Comparison of ENCODE assay signal across 1 cellular context in genomic region chr3:128707935-128708494, GRCh38.
TF ChIP-seq lines count a peak whose summit lies in the region.

No MANE protein-coding gene starts in this region.

TF ChIP-seq in HepG2, 621 proteins besides CTCF, POLR2A, EP300 and RAD21 (continues in another document):
- TF ChIP-seq SOX13 (IDR thresholded peaks at IDR 0.05) = no peak; the same call in 1 of the 2 replicates
- peak in 1 of 2 experiments; percentile 67; a peak in 1 of 4 replicates for TF ChIP-seq SOX13 (CRISPR knock-in tag; conservative IDR thresholded peaks at IDR 0.05 in 1 of 2, IDR thresholded peaks at IDR 0.05 in 1 of 2)
- no peak for TF ChIP-seq ZNF282 (IDR thresholded peaks at IDR 0.05; ENCODE audit: partially characterized antibody)
- TF ChIP-seq TIGD3 (CRISPR knock-in tag; IDR thresholded peaks at IDR 0.05; ENCODE audit: borderline replicate concordance) = no peak
- peak; percentile 62; the same call in 1 of the 2 replicates for TF ChIP-seq ZNF33A (CRISPR knock-in tag; IDR thresholded peaks at IDR 0.05; ENCODE audit: borderline replicate concordance)
- peak; percentile 97 for TF ChIP-seq TBX3 (IDR thresholded peaks at IDR 0.05; ENCODE audit: borderline replicate concordance)
- TF ChIP-seq TEAD3 (CRISPR knock-in tag; optimal IDR thresholded peaks at IDR 0.05; ENCODE audit: borderline replicate concordance) = peak; percentile 43
- peak; percentile 97 for TF ChIP-seq HHEX (CRISPR knock-in tag; IDR thresholded peaks at IDR 0.05)
- no peak for TF ChIP-seq SAFB2 (CRISPR knock-in tag; IDR thresholded peaks at IDR 0.05; ENCODE audit: borderline replicate concordance, low read depth)
- no peak for TF ChIP-seq ZMYM4 (CRISPR knock-in tag; IDR thresholded peaks at IDR 0.05)
- peak; percentile 82 for TF ChIP-seq ARID5B (CRISPR knock-in tag; IDR thresholded peaks at IDR 0.05)
- TF ChIP-seq HDAC1 (CRISPR knock-in tag; IDR thresholded peaks at IDR 0.05) = peak; percentile 94
- TF ChIP-seq TBL1XR1 (IDR thresholded peaks at IDR 0.05; ENCODE audit: borderline replicate concordance, low read length, partially characterized antibody) = peak; percentile 90
- TF ChIP-seq ISX (CRISPR knock-in tag; conservative IDR thresholded peaks at IDR 0.05) = no peak
- TF ChIP-seq ZNF597 (CRISPR knock-in tag; IDR thresholded peaks at IDR 0.05) = no peak
- TF ChIP-seq RFX1 (IDR thresholded peaks at IDR 0.05) = no peak
- TF ChIP-seq LCORL (IDR thresholded peaks at IDR 0.05) = peak; percentile 80
- peak; percentile 70 for TF ChIP-seq LCORL (CRISPR knock-in tag; IDR thresholded peaks at IDR 0.05)
- peak; percentile 91 for TF ChIP-seq ONECUT2 (CRISPR knock-in tag; IDR thresholded peaks at IDR 0.05)
- TF ChIP-seq TAF1 (CRISPR knock-in tag; IDR thresholded peaks at IDR 0.05) = no peak
- TF ChIP-seq ZNF138 (CRISPR knock-in tag; IDR thresholded peaks at IDR 0.05; ENCODE audit: low read depth) = no peak
- TF ChIP-seq JUN (CRISPR knock-in tag; IDR thresholded peaks at IDR 0.05) = peak; percentile 81
- no peak for TF ChIP-seq NFRKB (IDR thresholded peaks at IDR 0.05)
- no peak for TF ChIP-seq ZNF784 (CRISPR knock-in tag; IDR thresholded peaks at IDR 0.05; ENCODE audit: borderline replicate concordance)
- peak; percentile 77 for TF ChIP-seq SOX5 (CRISPR knock-in tag; IDR thresholded peaks at IDR 0.05; ENCODE audit: borderline replicate concordance)
- peak; percentile 55; the same call in 1 of the 2 replicates for TF ChIP-seq ATF2 (CRISPR knock-in tag; IDR thresholded peaks at IDR 0.05)
- peak; percentile 70 for TF ChIP-seq HDAC2 (CRISPR knock-in tag; IDR thresholded peaks at IDR 0.05)
- TF ChIP-seq ELK4 (CRISPR knock-in tag; IDR thresholded peaks at IDR 0.05; ENCODE audit: borderline replicate concordance) = no peak
- no peak; a peak in 1 of 4 replicates for TF ChIP-seq HMGXB4 (CRISPR knock-in tag; IDR thresholded peaks at IDR 0.05; ENCODE audit: borderline replicate concordance in 1 of 2, low read depth in 1 of 2)
- no peak for TF ChIP-seq SALL2 (CRISPR knock-in tag; IDR thresholded peaks at IDR 0.05)
- TF ChIP-seq DPF2 (CRISPR knock-in tag; IDR thresholded peaks at IDR 0.05; ENCODE audit: borderline replicate concordance, low read depth) = peak; percentile 76; the same call in 1 of the 2 replicates
- peak; percentile 97 for TF ChIP-seq ZNF362 (CRISPR knock-in tag; IDR thresholded peaks at IDR 0.05; ENCODE audit: borderline replicate concordance)
- TF ChIP-seq HOXA5 (CRISPR knock-in tag; IDR thresholded peaks at IDR 0.05) = peak; percentile 68; the same call in 1 of the 2 replicates
- TF ChIP-seq MXI1 (IDR thresholded peaks at IDR 0.05; ENCODE audit: borderline replicate concordance, low read depth, low read length) = no peak
- TF ChIP-seq ARID4A (CRISPR knock-in tag; IDR thresholded peaks at IDR 0.05; ENCODE audit: borderline replicate concordance) = peak; percentile 60; the same call in 1 of the 2 replicates
- TF ChIP-seq ZBTB3 (CRISPR knock-in tag; IDR thresholded peaks at IDR 0.05; ENCODE audit: borderline replicate concordance, low read depth) = peak; percentile 72; the same call in 1 of the 2 replicates
- no peak for TF ChIP-seq UBTF (CRISPR knock-in tag; IDR thresholded peaks at IDR 0.05)
- TF ChIP-seq ZNF7 (CRISPR knock-in tag; IDR thresholded peaks at IDR 0.05) = no peak
- TF ChIP-seq CEBPG (CRISPR knock-in tag; IDR thresholded peaks at IDR 0.05) = peak; percentile 76
- peak; percentile 96 for TF ChIP-seq PPARG (CRISPR knock-in tag; conservative IDR thresholded peaks at IDR 0.05)
- no peak for TF ChIP-seq ADNP (CRISPR knock-in tag; IDR thresholded peaks at IDR 0.05)
- peak; percentile 69 for TF ChIP-seq HNF4A (CRISPR knock-in tag; IDR thresholded peaks at IDR 0.05)
- TF ChIP-seq FOXK1 (CRISPR knock-in tag; IDR thresholded peaks at IDR 0.05; ENCODE audit: borderline replicate concordance, low read depth) = peak; percentile 88
